15 cellular contexts compared by ENCODE assay signal in genomic region chr9:129558551-129559505, GRCh38.
DNase-seq lines count a peak whose midpoint lies in the region; TF ChIP-seq lines count a peak whose summit lies in the region.
"Had no signal": no experiment of that assay in that cellular context is flagged by ENCODE, and none has a peak within 500 bp of the region (broad histone marks: within the 10 kb centered on the region; RNA-seq: fewer than 3 reads in every experiment).

No MANE protein-coding gene starts in this region.

- H4K91ac ChIP-seq in H9 (ENCODE audit: insufficient read length, low read depth, low read length), result peak overlapping the region; percentile 58

- no peak overlapping the region for H3K27ac ChIP-seq in H9 (ENCODE audit: insufficient read length, low read depth, low read length)
- no peak overlapping the region for H3K27ac ChIP-seq in PC-9
- H3K27ac ChIP-seq: epithelial cell of prostate, HL-60, Peyer's patch had no signal

- H3K27ac Mint-ChIP-seq in H9 (peak overlapping the region; percentile 79 to 89 (median 85); a peak in 5 of 7 replicates), progenitor cell of endocrine pancreas (peak overlapping the region; percentile 98)
- H3K27ac Mint-ChIP-seq in activated T-helper 1 cell treated with anti-CD3 and anti-CD28 coated beads, Interleukin-12 subunit alpha, Interleukin-12 subunit beta, Interleukin-2, Interleukin-4 antibody, amounts not matched to agents 30 ng/mL and 10 ng/mL and 1 ng/mL, durations not matched to agents 14 hours and 24 hours and 36 hours, result no peak overlapping the region
- H3K27ac Mint-ChIP-seq: activated CD4-positive, alpha-beta memory T cell treated with anti-CD3 and anti-CD28 coated beads for 36 hours; CD4-positive, alpha-beta T cell had no signal

- no peak overlapping the region for H3T11ph ChIP-seq in H9 (ENCODE audit: low read length)

- no peak overlapping the region for H4K5ac ChIP-seq in H9 (ENCODE audit: insufficient read length, low read depth, low read length)

- H3K79me2 ChIP-seq in H9 (ENCODE audit: insufficient read depth, low read length), result no peaks in the 10 kb centered on the region
- no peaks in the 10 kb centered on the region for H3K79me2 ChIP-seq in PC-9 (ENCODE audit: low read depth)

- BruUV-seq in PC-9 (replicated peaks; lab: Mats Ljungman, UMichigan), result no TSS peak

- DNase-seq in H9 (peak; percentile 95), PC-9 (peak in 1 of 2 experiments; percentile 56), iPS-NIHi11 (ENCODE audit: low spot score) (peak; percentile 85), progenitor cell of endocrine pancreas (ENCODE audit: low spot score, unreplicated experiment) (peak; percentile 74), NCI-H1436 treated with DMSO at 0.1 percent for 48 hours (lab: John Stamatoyannopoulos, UW) (no peak), DMS53 treated with DMSO at 0.1 percent for 48 hours (lab: John Stamatoyannopoulos, UW; ENCODE audit: unreplicated experiment) (no peak)
- no peak for DNase-seq in activated T-helper 1 cell treated with anti-CD3 and anti-CD28 coated beads, Interleukin-12 subunit alpha, Interleukin-12 subunit beta, Interleukin-2, Interleukin-4 antibody, amounts not matched to agents 30 ng/mL and 10 ng/mL and 1 ng/mL, durations not matched to agents 14 hours and 24 hours and 36 hours (ENCODE audit: low spot score)
- DNase-seq: activated CD4-positive, alpha-beta memory T cell treated with anti-CD3 and anti-CD28 coated beads for 36 hours; activated gamma-delta T cell treated with Interleukin-2 at 50 U/mL for 16 hours; CD4-positive, alpha-beta T cell; hypothalamus; NCI-H226; Peyer's patch had no signal

- no peaks in the 10 kb centered on the region for H3K79me1 ChIP-seq in H9 (ENCODE audit: insufficient read depth, low read depth, low read length, poor library complexity, severe bottlenecking)

- no peak overlapping the region for H2AK5ac ChIP-seq in H9 (ENCODE audit: insufficient read length, low read length)

- H3K9me3 ChIP-seq in H9 (ENCODE audit: control insufficient read depth, low read depth, low read length), result no peaks in the 10 kb centered on the region
- no peaks in the 10 kb centered on the region for H3K9me3 ChIP-seq in PC-9 (ENCODE audit: insufficient read depth, low read depth)
- H3K9me3 ChIP-seq: Peyer's patch had no signal

- H3K23ac ChIP-seq in H9 (ENCODE audit: insufficient read length, low read depth, low read length), result no peak overlapping the region

- intact Hi-C loops in PC-9 (cut with micrococcal nuclease; ENCODE audit: unreplicated experiment), result no loop called here
- intact Hi-C loops in activated T-helper 1 cell treated with anti-CD3 and anti-CD28 coated beads, Interleukin-12 subunit alpha, Interleukin-12 subunit beta, Interleukin-2, Interleukin-4 antibody, amounts not matched to agents 30 ng/mL and 10 ng/mL and 1 ng/mL, durations not matched to agents 14 hours and 24 hours and 36 hours (cut with micrococcal nuclease), result no loop called here

- no peak overlapping the region for H2BK120ac ChIP-seq in H9 (ENCODE audit: low read depth, low read length, poor library complexity, severe bottlenecking)

- H3K9me3 Mint-ChIP-seq in H9, result no peaks in the 10 kb centered on the region; a peak in 1 of 5 replicates
- no peaks in the 10 kb centered on the region for H3K9me3 Mint-ChIP-seq in progenitor cell of endocrine pancreas (ENCODE audit: low read depth)
- H3K9me3 Mint-ChIP-seq in activated T-helper 1 cell treated with anti-CD3 and anti-CD28 coated beads, Interleukin-12 subunit alpha, Interleukin-12 subunit beta, Interleukin-2, Interleukin-4 antibody, amounts not matched to agents 30 ng/mL and 10 ng/mL and 1 ng/mL, durations not matched to agents 14 hours and 24 hours and 36 hours, result no peaks in the 10 kb centered on the region
- H3K9me3 Mint-ChIP-seq: activated CD4-positive, alpha-beta memory T cell treated with anti-CD3 and anti-CD28 coated beads for 36 hours; CD4-positive, alpha-beta T cell had no signal

- peak overlapping the region; percentile 13 for H2BK12ac ChIP-seq in H9 (ENCODE audit: insufficient read length, low read depth, low read length)

- peaks cover 11% of the 10 kb centered on the region; the same call in 1 of the 2 replicates for H3K4me1 ChIP-seq in H9 (ENCODE audit: insufficient read depth, low read length)
- peaks cover 35% of the 10 kb centered on the region for H3K4me1 ChIP-seq in PC-9 (replicated peaks; ENCODE audit: insufficient read depth)
- H3K4me1 ChIP-seq: Peyer's patch had no signal

- H2BK15ac ChIP-seq in H9 (ENCODE audit: low read depth, low read length), result no peak overlapping the region

- no peak overlapping the region for H3K9ac ChIP-seq in H9 (ENCODE audit: extremely low read depth, insufficient read length, low read length)

- H2BK20ac ChIP-seq in H9 (ENCODE audit: low read depth, low read length, poor library complexity, severe bottlenecking), result no peak overlapping the region

- peaks cover 9% of the 10 kb centered on the region for H3K27me3 Mint-ChIP-seq in H9 (ENCODE audit: low read depth)
- H3K27me3 Mint-ChIP-seq in progenitor cell of endocrine pancreas, result no peaks in the 10 kb centered on the region
- no peaks in the 10 kb centered on the region for H3K27me3 Mint-ChIP-seq in activated T-helper 1 cell treated with anti-CD3 and anti-CD28 coated beads, Interleukin-12 subunit alpha, Interleukin-12 subunit beta, Interleukin-2, Interleukin-4 antibody, amounts not matched to agents 30 ng/mL and 10 ng/mL and 1 ng/mL, durations not matched to agents 14 hours and 24 hours and 36 hours (ENCODE audit: insufficient read depth)
- H3K27me3 Mint-ChIP-seq: activated CD4-positive, alpha-beta memory T cell treated with anti-CD3 and anti-CD28 coated beads for 36 hours had no signal

- H3F3A ChIP-seq in PC-9 (ENCODE audit: insufficient read depth, low read depth), result peaks cover 13% of the 10 kb centered on the region; the same call in 1 of the 2 replicates

- no peak overlapping the region for H3K4ac ChIP-seq in H9 (ENCODE audit: low read depth, low read length)

- H2BK5ac ChIP-seq in H9 (ENCODE audit: insufficient read length, low read length), result no peak overlapping the region

- H3K14ac ChIP-seq in H9 (ENCODE audit: insufficient read depth, low read length), result peak overlapping the region; percentile 19; the same call in 1 of the 2 replicates

- TF ChIP-seq CTCF in H9 (conservative IDR thresholded peaks at IDR 0.05) (no peak), PC-9 (conservative IDR thresholded peaks at IDR 0.05) (no peak), progenitor cell of endocrine pancreas (IDR thresholded peaks at IDR 0.05; ENCODE audit: unreplicated experiment) (no peak)

- H3K27me3 ChIP-seq in H9 (ENCODE audit: insufficient read depth, low read length) (no peaks in the 10 kb centered on the region), PC-9 (ENCODE audit: insufficient read depth, low read depth) (no peaks in the 10 kb centered on the region)
- H3K27me3 ChIP-seq: Peyer's patch had no signal

- H3K9me2 ChIP-seq in PC-9 (ENCODE audit: insufficient read depth), result no peaks in the 10 kb centered on the region

- H3K36me3 Mint-ChIP-seq in H9 (ENCODE audit: insufficient read depth in 1 of 3, low read depth in 3 of 3), result no peaks in the 10 kb centered on the region; a peak in 1 of 7 replicates
- H3K36me3 Mint-ChIP-seq in progenitor cell of endocrine pancreas (ENCODE audit: insufficient read depth), result no peaks in the 10 kb centered on the region
- H3K36me3 Mint-ChIP-seq in activated T-helper 1 cell treated with anti-CD3 and anti-CD28 coated beads, Interleukin-12 subunit alpha, Interleukin-12 subunit beta, Interleukin-2, Interleukin-4 antibody, amounts not matched to agents 30 ng/mL and 10 ng/mL and 1 ng/mL, durations not matched to agents 14 hours and 24 hours and 36 hours (ENCODE audit: low read depth), result no peaks in the 10 kb centered on the region
- H3K36me3 Mint-ChIP-seq: activated CD4-positive, alpha-beta memory T cell treated with anti-CD3 and anti-CD28 coated beads for 36 hours had no signal

- H3K23me2 ChIP-seq in H9 (ENCODE audit: insufficient read length, low read depth, low read length, poor library complexity, severe bottlenecking), result peaks cover 5% of the 10 kb centered on the region

- WGBS in H9 (ENCODE audit: extremely low coverage, insufficient read length, low lambda C conversion rate), result no CpG with 5 or more reads among the region's 21 CpGs

- H3K56ac ChIP-seq in H9 (ENCODE audit: insufficient read length, low read depth, low read length), result no peak overlapping the region

- H4K20me1 ChIP-seq in H9 (ENCODE audit: control insufficient read depth, insufficient read depth, insufficient read length), result no peaks in the 10 kb centered on the region
- no peaks in the 10 kb centered on the region for H4K20me1 ChIP-seq in PC-9 (ENCODE audit: insufficient read depth)

- no peak overlapping the region for H4K8ac ChIP-seq in H9 (replicated peaks; ENCODE audit: insufficient read length, low read depth, low read length)

- H3K4me1 Mint-ChIP-seq in H9 (peaks cover 59 to 74% of the 10 kb centered on the region in 2 experiments), progenitor cell of endocrine pancreas (ENCODE audit: low read depth) (peaks cover 59% of the 10 kb centered on the region)
- H3K4me1 Mint-ChIP-seq in activated T-helper 1 cell treated with anti-CD3 and anti-CD28 coated beads, Interleukin-12 subunit alpha, Interleukin-12 subunit beta, Interleukin-2, Interleukin-4 antibody, amounts not matched to agents 30 ng/mL and 10 ng/mL and 1 ng/mL, durations not matched to agents 14 hours and 24 hours and 36 hours (ENCODE audit: low read depth), result no peaks in the 10 kb centered on the region

- H3K4me3 ChIP-seq in PC-9, result no peak overlapping the region
- H3K4me3 ChIP-seq: Peyer's patch had no signal

- CTCF ChIA-PET in PC-9 (lab: Charles Lee), result no interaction called here

- H3K4me3 Mint-ChIP-seq in H9 (peak overlapping the region; percentile 21 to 41; a peak in 3 of 5 replicates), progenitor cell of endocrine pancreas (ENCODE audit: low read depth) (no peak overlapping the region)
- H3K4me3 Mint-ChIP-seq in activated T-helper 1 cell treated with anti-CD3 and anti-CD28 coated beads, Interleukin-12 subunit alpha, Interleukin-12 subunit beta, Interleukin-2, Interleukin-4 antibody, amounts not matched to agents 30 ng/mL and 10 ng/mL and 1 ng/mL, durations not matched to agents 14 hours and 24 hours and 36 hours, result no peak overlapping the region
- H3K4me3 Mint-ChIP-seq: activated CD4-positive, alpha-beta memory T cell treated with anti-CD3 and anti-CD28 coated beads for 36 hours; CD4-positive, alpha-beta T cell had no signal

- H3K4me2 ChIP-seq in H9 (ENCODE audit: insufficient read depth, insufficient read length, low read length) (no peak overlapping the region), PC-9 (peak overlapping the region; percentile 80)

- POLR2A ChIA-PET in PC-9 (lab: Charles Lee; ENCODE audit: unreplicated experiment), result interaction anchor here (0.6 kb wide), 2 partner anchors 29 to 193 kb away, joined by 3 read pairs; no protein-coding TSS in a partner anchor

- H3K36me3 ChIP-seq in PC-9 (ENCODE audit: low read depth), result no peaks in the 10 kb centered on the region
- H3K36me3 ChIP-seq: Peyer's patch had no signal

- peak overlapping the region; percentile 30 for H3K18ac ChIP-seq in H9 (ENCODE audit: insufficient read length, low read depth, low read length)

- H2AFZ ChIP-seq in H9 (ENCODE audit: low read length) (no peak overlapping the region), PC-9 (no peak overlapping the region)

Comparison
In these comparisons a context has a peak if more than half of its experiments do, and no peak if none do; other contexts are left out.
1. DNase-seq: peak in H9 (single experiment), iPS-NIHi11 (single experiment) and progenitor cell of endocrine pancreas (single experiment); none in NCI-H1436 treated with DMSO at 0.1 percent for 48 hours (single experiment), activated T-helper 1 cell treated with anti-CD3 and anti-CD28 coated beads, Interleukin-12 subunit alpha, Interleukin-12 subunit beta, Interleukin-2, Interleukin-4 antibody, amounts not matched to agents 30 ng/mL and 10 ng/mL and 1 ng/mL, durations not matched to agents 14 hours and 24 hours and 36 hours (single experiment) and DMS53 treated with DMSO at 0.1 percent for 48 hours (single experiment).
2. H3K4me3 Mint-ChIP-seq: peak in H9 (2 of 2); none in progenitor cell of endocrine pancreas (single experiment) and activated T-helper 1 cell treated with anti-CD3 and anti-CD28 coated beads, Interleukin-12 subunit alpha, Interleukin-12 subunit beta, Interleukin-2, Interleukin-4 antibody, amounts not matched to agents 30 ng/mL and 10 ng/mL and 1 ng/mL, durations not matched to agents 14 hours and 24 hours and 36 hours (single experiment).